ENCODE assay signal across 21 cellular contexts in the genomic region with DNA sequence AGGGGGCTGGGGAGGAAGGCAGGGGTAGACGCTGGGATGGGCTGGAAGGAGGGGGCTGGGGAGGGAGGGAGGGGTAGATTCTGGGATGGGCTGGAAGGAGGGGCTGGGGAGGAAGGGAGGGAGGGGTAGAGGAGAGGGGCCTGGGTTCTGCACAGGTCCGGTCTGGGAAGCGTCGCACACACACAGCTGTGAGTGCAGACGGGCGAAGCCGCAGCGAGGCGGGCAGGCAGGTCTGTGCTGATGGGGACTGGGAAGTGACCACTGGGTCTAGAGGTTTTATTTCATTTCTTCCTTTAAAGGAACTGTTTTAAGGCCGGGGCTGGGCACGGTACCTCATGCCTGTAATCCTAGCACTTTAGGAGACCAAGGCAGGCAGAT.
"Had no signal": no experiment of that assay in that cellular context is flagged by ENCODE, and none has a peak within 500 bp of the region (broad histone marks: within the 10 kb centered on the region; RNA-seq: fewer than 3 reads in every experiment).

No MANE protein-coding gene starts in this region.

- H3K4me3 ChIP-seq: colonic mucosa, hepatocyte, left ventricle myocardium inferior, lower lobe of right lung, ovary, right atrium auricular region, sigmoid colon, skin epidermis, stomach, thoracic aorta, transverse colon had no signal

- H3K27me3 ChIP-seq: colonic mucosa, hepatocyte, ovary, right atrium auricular region, sigmoid colon, stomach, transverse colon had no signal

- H3K4me3 Mint-ChIP-seq: memory B cell; naive thymus-derived CD4-positive, alpha-beta T cell; stimulated activated naive B cell treated with anti-CD40 and anti-IgM and Interleukin-4, amounts not matched to agents 10 μg/mL and 1 μg/mL and 100 μg/mL, for 72 hours had no signal

- H3K4me1 ChIP-seq: left ventricle myocardium inferior, right atrium auricular region, sigmoid colon had no signal

- DNase-seq: colonic mucosa; effector CD4-positive, alpha-beta T cell; foreskin melanocyte; left cardiac atrium; left ventricle myocardium inferior; lower lobe of right lung; midbrain; naive thymus-derived CD4-positive, alpha-beta T cell; ovary; sigmoid colon; stimulated activated CD4-positive, alpha-beta T cell treated with anti-CD3 and anti-CD28 coated beads, Interleukin-2, amount 100 ng/mL, for 24 hours; stimulated activated CD4-positive, alpha-beta T cell treated with anti-CD3 and anti-CD28 coated beads, Interleukin-4, amount 100 ng/mL, for 4 hours; stimulated activated naive B cell treated with anti-CD40 and anti-IgM and Interleukin-4, amounts not matched to agents 10 μg/mL and 1 μg/mL and 100 μg/mL, for 72 hours; stomach; substantia nigra; transverse colon had no signal

- H2AFZ ChIP-seq: hepatocyte had no signal

- H3K27ac Mint-ChIP-seq: memory B cell; stimulated activated naive B cell treated with anti-CD40 and anti-IgM and Interleukin-4, amounts not matched to agents 10 μg/mL and 1 μg/mL and 100 μg/mL, for 72 hours had no signal

- ATAC-seq: left cardiac atrium; lower lobe of right lung; stimulated activated naive B cell treated with anti-CD40 and anti-IgM and Interleukin-4, amounts not matched to agents 10 μg/mL and 1 μg/mL and 100 μg/mL, for 72 hours had no signal

- H3K27ac ChIP-seq: colonic mucosa, left ventricle myocardium inferior, lower lobe of right lung, ovary, right atrium auricular region, sigmoid colon, skin epidermis, thoracic aorta, transverse colon had no signal

- H3K4me2 ChIP-seq: hepatocyte had no signal

- H3K79me2 ChIP-seq: hepatocyte had no signal

- H3K36me3 ChIP-seq: colonic mucosa, ovary, right atrium auricular region, sigmoid colon, thoracic aorta had no signal
